In genomic region chr5:134552301-134552700, GRCh38 we compare ENCODE assay signal across 9 cellular contexts. TPM values are rescaled to one million over a fixed set of nuclear protein-coding genes. Genes with fewer than 3 reads are reported as not detected.
DNase-seq lines count a peak whose midpoint lies in the region; ATAC-seq, FAIRE-seq and TF ChIP-seq lines count a peak whose summit lies in the region.
"Had no signal": no experiment of that assay in that cellular context is flagged by ENCODE, and none has a peak within 500 bp of the region (broad histone marks: within the 10 kb centered on the region; RNA-seq: fewer than 3 reads in every experiment).

No MANE protein-coding gene starts in this region.

- peaks cover 7 to 64% (median 34%) of the 10 kb centered on the region in 11 experiments; a peak in 20 of 22 replicates for H3K36me3 ChIP-seq in BLaER1 treated with 17β-estradiol and CSF1 and Interleukin-3, amounts not matched to agents 10 nM and 100 nM
- peaks cover 14 to 75% (median 15%) of the 10 kb centered on the region in 3 donors for H3K36me3 ChIP-seq in esophagus squamous epithelium

- TF ChIP-seq POLR2A in esophagus squamous epithelium (IDR thresholded peaks at IDR 0.05): no peak

- WGBS in esophagus squamous epithelium, 2 donors: 50 to 56% methylated on average over 3 of the region's 3 CpGs

- peak; percentile 84 for FAIRE-seq in RCC 7860 (lab: Jason Lieb, UNC)

- no peak overlapping the region; a peak in 1 of 22 replicates for H3K9ac ChIP-seq in BLaER1 treated with 17β-estradiol and CSF1 and Interleukin-3, amounts not matched to agents 10 nM and 100 nM

- no peaks in the 10 kb centered on the region for H3K27me3 ChIP-seq in BLaER1 treated with 17β-estradiol and CSF1 and Interleukin-3, amounts not matched to agents 10 nM and 100 nM
- H3K27me3 ChIP-seq in esophagus squamous epithelium: no peaks in the 10 kb centered on the region

- intact Hi-C loops in esophagus squamous epithelium (cut with DNase I): no loop called here

- peak overlapping the region in 10 of 11 experiments; percentile 72 to 98 (median 89); a peak in 19 of 22 replicates for H3K4me2 ChIP-seq in BLaER1 treated with 17β-estradiol and CSF1 and Interleukin-3, amounts not matched to agents 10 nM and 100 nM

- H3K27ac ChIP-seq in BLaER1 treated with 17β-estradiol and CSF1 and Interleukin-3, amounts not matched to agents 10 nM and 100 nM: peak overlapping the region in 4 of 11 experiments; percentile 95 to 99 (median 97); a peak in 3 of 22 replicates
- H3K27ac ChIP-seq in esophagus squamous epithelium: peak overlapping the region; percentile 21 to 68 (median 42)

- no peak overlapping the region for H3K4me3 ChIP-seq in BLaER1 treated with 17β-estradiol and CSF1 and Interleukin-3, amounts not matched to agents 10 nM and 100 nM
- no peak overlapping the region for H3K4me3 ChIP-seq in esophagus squamous epithelium

- no peak for TF ChIP-seq CTCF in esophagus squamous epithelium (IDR thresholded peaks at IDR 0.05)

- peaks cover 0 to 66% (median 0%) of the 10 kb centered on the region in 11 experiments; a peak in 4 of 22 replicates for H4K20me1 ChIP-seq in BLaER1 treated with 17β-estradiol and CSF1 and Interleukin-3, amounts not matched to agents 10 nM and 100 nM

- ATAC-seq in HG02970 (IDR thresholded peaks at IDR 0.05; ENCODE audit: low FRiP score, unreplicated experiment) (no peak), HG03521 (IDR thresholded peaks at IDR 0.05; ENCODE audit: unreplicated experiment) (no peak), GM18873 (IDR thresholded peaks at IDR 0.05; ENCODE audit: low FRiP score, unreplicated experiment) (no peak)
- ATAC-seq: left colon had no signal

- H3K9me3 ChIP-seq in BLaER1 treated with 17β-estradiol and CSF1 and Interleukin-3, amounts not matched to agents 10 nM and 100 nM (replicated peaks in 1 of 11): no peaks in the 10 kb centered on the region
- H3K9me3 ChIP-seq in esophagus squamous epithelium: no peaks in the 10 kb centered on the region

- DNase-seq in RCC 7860 (ENCODE audit: low spot score) (peak; percentile 89), esophagus squamous epithelium (lab: John Stamatoyannopoulos, UW) (no peak), non-pigmented ciliary epithelial cell (ENCODE audit: low read depth) (peak; percentile 91), T-helper 9 cell (no peak)
- DNase-seq: left colon had no signal

- peaks cover 96 to 97% (median 97%) of the 10 kb centered on the region in 10 experiments for H3K4me1 ChIP-seq in BLaER1 treated with 17β-estradiol and CSF1 and Interleukin-3, amounts not matched to agents 10 nM and 100 nM
- peaks cover 22 to 71% (median 56%) of the 10 kb centered on the region in 3 donors for H3K4me1 ChIP-seq in esophagus squamous epithelium

RNA-seq across cellular contexts. Expression of gene JADE2, which starts 26.8 kb away (rescaled TPM):
- total RNA-seq in esophagus squamous epithelium: 10 to 100 TPM in 3 of 4 donors, 1 to 10 TPM in 1; 9.1 to 32.8 (median 14.9) TPM

Comparison
In these comparisons a context has a peak if more than half of its experiments do, and no peak if none do; other contexts are left out.
1. DNase-seq: peak in RCC 7860 (single experiment) and non-pigmented ciliary epithelial cell (single experiment); none in esophagus squamous epithelium (single experiment) and T-helper 9 cell (single experiment).